Comparison of ENCODE assay signal across 15 cellular contexts in the genomic region with DNA sequence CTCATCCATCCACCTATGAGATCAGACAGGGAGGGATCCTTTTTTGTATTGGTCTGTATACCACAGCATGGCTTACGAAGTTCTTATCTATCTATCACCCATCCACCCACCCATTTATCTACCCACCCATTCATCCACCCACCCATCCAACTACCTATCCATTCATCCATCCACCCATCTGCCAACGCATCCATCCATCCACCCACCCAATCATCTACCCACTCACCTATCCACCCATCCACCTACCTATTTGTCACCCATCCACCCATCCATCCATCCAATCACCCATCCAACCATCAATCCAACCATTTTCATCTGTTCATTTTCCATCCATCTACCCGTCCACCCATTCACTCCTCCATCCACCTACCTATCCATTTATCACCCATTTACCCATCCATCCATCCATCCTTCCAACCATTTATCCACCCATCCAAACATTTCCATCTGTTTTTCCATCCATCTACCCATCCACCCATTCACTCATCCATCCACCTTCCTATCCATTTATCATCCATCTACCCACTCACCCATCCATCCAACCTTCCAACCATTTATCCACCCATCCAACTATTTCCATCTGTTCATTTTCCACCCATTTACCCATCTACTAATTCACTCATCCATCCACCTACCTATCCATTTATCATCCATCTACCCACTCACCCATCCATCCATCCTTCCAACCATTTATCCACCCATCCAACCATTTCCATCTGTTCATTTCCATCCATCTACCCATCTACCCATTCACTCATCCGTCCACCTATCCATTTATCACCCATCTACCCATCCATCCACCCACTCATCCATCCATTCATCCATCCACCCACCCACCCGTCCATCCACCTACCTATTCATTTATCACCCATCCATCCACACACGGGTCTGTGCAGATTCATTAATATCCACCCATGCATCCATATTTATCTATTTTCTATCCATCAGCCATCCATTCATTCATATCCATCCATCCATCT. TPM values are rescaled to one million over a fixed set of nuclear protein-coding genes. Genes with fewer than 3 reads are reported as not detected.
DNase-seq lines count a peak whose midpoint lies in the region; ATAC-seq, FAIRE-seq and TF ChIP-seq lines count a peak whose summit lies in the region.
"Had no signal": no experiment of that assay in that cellular context is flagged by ENCODE, and none has a peak within 500 bp of the region (broad histone marks: within the 10 kb centered on the region; RNA-seq: fewer than 3 reads in every experiment).

No MANE protein-coding gene starts in this region.

- TF ChIP-seq POLR2A in GM12878 (IDR thresholded peaks at IDR 0.05; ENCODE audit: low read depth, low read length) = no peak

- BruUV-seq in GM12878 (replicated peaks; lab: Mats Ljungman, UMichigan) = TSS peak; percentile 91

- TF ChIP-seq CTCF in GM12878 (IDR thresholded peaks at IDR 0.05 in 2 of 3, conservative IDR thresholded peaks at IDR 0.05 in 1 of 3; ENCODE audit: control insufficient read depth in 2 of 3, extremely low read depth in 1 of 3, insufficient read depth in 1 of 3, low read depth in 3 of 3, low read length in 3 of 3) (no peak), osteoblast (IDR thresholded peaks at IDR 0.05; ENCODE audit: extremely low read depth, low read depth, low read length) (no peak)

- intact Hi-C loops in GM12878 (cut with micrococcal nuclease; ENCODE audit: unreplicated experiment) = no loop called here

- no peak overlapping the region for H3K9ac ChIP-seq in GM12878 (ENCODE audit: control insufficient read depth, insufficient read depth, low read length)

- CTCF ChIA-PET in GM12878 (lab: Yijun Ruan, JAX) = no interaction called here

- POLR2A ChIA-PET in GM12878 (lab: Charles Lee) = no interaction called here

- H3K27ac ChIP-seq in GM12878 (ENCODE audit: control insufficient read depth, insufficient read depth) (no peak overlapping the region), osteoblast (ENCODE audit: low read depth, low read length) (no peak overlapping the region)

- no peaks in the 10 kb centered on the region for H3K9me3 ChIP-seq in GM12878 (replicated peaks; ENCODE audit: control insufficient read depth, insufficient read depth, low read length)
- no peaks in the 10 kb centered on the region for H3K9me3 ChIP-seq in osteoblast (ENCODE audit: low read depth, low read length)

- no peaks in the 10 kb centered on the region for H3K79me2 ChIP-seq in GM12878 (ENCODE audit: control insufficient read depth, insufficient read depth, low read length)
- no peaks in the 10 kb centered on the region for H3K79me2 ChIP-seq in osteoblast (ENCODE audit: insufficient read depth, low read length)

- H2AFZ ChIP-seq in GM12878 (ENCODE audit: control insufficient read depth, low read depth, low read length) (no peak overlapping the region), osteoblast (ENCODE audit: low read length) (no peak overlapping the region)

- TF ChIP-seq RAD21 in GM12878 (IDR thresholded peaks at IDR 0.05; ENCODE audit: insufficient read depth, low read depth, low read length) = no peak

- H3K36me3 ChIP-seq in GM12878 (ENCODE audit: control insufficient read depth in 2 of 2, insufficient read depth in 2 of 2, low read length in 1 of 2) = no peaks in the 10 kb centered on the region; a peak in 3 of 4 replicates
- H3K36me3 ChIP-seq in osteoblast (ENCODE audit: insufficient read depth, low read length) = peaks cover 11% of the 10 kb centered on the region

- TF ChIP-seq EP300 in GM12878 (IDR thresholded peaks at IDR 0.05; ENCODE audit: borderline replicate concordance in 1 of 2, control insufficient read depth in 1 of 2, low read depth in 2 of 2, low read length in 2 of 2) = no peak

- H3K4me2 ChIP-seq in GM12878 (ENCODE audit: control insufficient read depth, insufficient read depth) (no peak overlapping the region), osteoblast (ENCODE audit: insufficient read depth, low read length) (no peak overlapping the region)

- H3K27me3 ChIP-seq in GM12878 (replicated peaks in 1 of 2; ENCODE audit: control insufficient read depth in 2 of 2, insufficient read depth in 2 of 2, low read length in 1 of 2) = no peaks in the 10 kb centered on the region
- no peaks in the 10 kb centered on the region for H3K27me3 ChIP-seq in osteoblast (ENCODE audit: insufficient read depth, low read length)

- in situ Hi-C loops in GM12878 (cut with MboI) = no loop called here

- FAIRE-seq in HTR-8/SVneo (lab: Jason Lieb, UNC) = peak; percentile 28
- no peak for FAIRE-seq in GM12878 (lab: Jason Lieb, UNC)
- FAIRE-seq: GM12891 had no signal

- ATAC-seq in GM12878 (no peak), GM18498 (IDR thresholded peaks at IDR 0.05; ENCODE audit: unreplicated experiment) (no peak)

- RAD21 ChIA-PET in GM12878 (lab: Charles Lee; ENCODE audit: unreplicated experiment) = no interaction called here

- H3K4me1 ChIP-seq in GM12878 (ENCODE audit: control insufficient read depth, insufficient read depth, low read length) = no peaks in the 10 kb centered on the region; the same call in none of the 2 replicates
- H3K4me1 ChIP-seq in osteoblast (ENCODE audit: insufficient read depth, low read length) = no peaks in the 10 kb centered on the region

- H4K20me1 ChIP-seq in GM12878 (ENCODE audit: control insufficient read depth, insufficient read depth) = no peaks in the 10 kb centered on the region
- H4K20me1 ChIP-seq in osteoblast (ENCODE audit: insufficient read depth, low read length) = no peaks in the 10 kb centered on the region

- DNase-seq in HTR-8/SVneo (ENCODE audit: insufficient read length, low spot score) (no peak), GM12878 (ENCODE audit: low read depth, low spot score) (no peak), osteoblast (ENCODE audit: insufficient read length, low spot score, missing footprints) (peak; percentile 62), middle frontal gyrus (ENCODE audit: extremely low spot score, low spot score) (no peak)
- DNase-seq: ACHN; C1 segment of cervical spinal cord; CD4-positive, alpha-beta T cell; DMS79; HCEC 1CT; KG1 had no signal

- SMC1A ChIA-PET in GM12878 (lab: Charles Lee; ENCODE audit: uncharacterized antibody, unreplicated experiment) = no interaction called here

- H3K4me3 ChIP-seq in GM12878 (no peak overlapping the region), osteoblast (ENCODE audit: insufficient read depth, low read length) (no peak overlapping the region)

- WGBS in GM12878 (ENCODE audit: insufficient coverage, insufficient replicate concordance, low lambda C conversion rate, missing lambda C conversion rate) = 90% methylated on average over 6 of the region's 6 CpGs

RNA-seq across cellular contexts. Expression of a gene that starts 13.3 kb away (rescaled TPM):
- not detected in 2 replicates for total RNA-seq in GM12878 (2013; cell fraction: nucleolus; rRNA removed)
- total RNA-seq in GM12878 (2014; rRNA removed) = not detected in 2 replicates
- not detected in 2 replicates for total RNA-seq in GM12878 (2014; rRNA removed; fragmentation: Illumina TruSeq; extraction: Trizol)
- 0.18 TPM in 1 of 2 replicates, not detected in the other for total RNA-seq in GM12878 (2021)
- polyA plus RNA-seq in GM12878 (2011; ENCODE audit: low read depth) = not detected
- not detected in 2 replicates for polyA plus RNA-seq in GM12878 (2011; rRNA removed)
- not detected in 2 replicates for polyA plus RNA-seq in GM12878 (2011; cell fraction: cytosol; rRNA removed)
- not detected in 2 replicates for polyA plus RNA-seq in GM12878 (2011; cell fraction: nucleus; rRNA removed)
- 0.07 and 0.12 TPM in 2 replicates for polyA plus RNA-seq in GM12878 (2012)
- polyA plus RNA-seq in GM12878 (2014; fragmentation: Illumina TruSeq; extraction: Trizol) = not detected in 2 replicates
- polyA plus RNA-seq in GM12878 (2014; fragmentation: Nextera tagmentation; extraction: Ambion mirVana) = not detected
- not detected in 2 replicates for polyA plus RNA-seq in GM12878 (2014; rRNA removed)
- polyA plus RNA-seq in GM12878 (2016; fragmentation: Nextera tagmentation; extraction: Ambion mirVana) = not detected
- polyA minus RNA-seq in GM12878 (2011; rRNA and poly(A)+ RNA removed) = not detected in 2 replicates
- not detected in 2 replicates for polyA minus RNA-seq in GM12878 (2011; cell fraction: cytosol; rRNA and poly(A)+ RNA removed)
- not detected in 2 replicates for polyA minus RNA-seq in GM12878 (2011; cell fraction: nucleus; rRNA and poly(A)+ RNA removed)
- under 0.01 TPM in 1 of 2 replicates, not detected in the other for total RNA-seq in osteoblast
- total RNA-seq: A172; B cell; CD4-positive, alpha-beta T cell; H4 had no signal

RNA-seq across cellular contexts. Expression of a gene that starts 31.8 kb away (rescaled TPM):
- not detected in 2 replicates for total RNA-seq in GM12878 (2013; cell fraction: nucleolus; rRNA removed)
- 1.2 and 1.6 TPM in 2 replicates for total RNA-seq in GM12878 (2014; rRNA removed)
- 0.27 and 1.2 TPM in 2 replicates for total RNA-seq in GM12878 (2014; rRNA removed; fragmentation: Illumina TruSeq; extraction: Trizol)
- 1.3 and 1.5 TPM in 2 replicates for total RNA-seq in GM12878 (2021)
- polyA plus RNA-seq in GM12878 (2011; ENCODE audit: low read depth) = 0.37 TPM
- polyA plus RNA-seq in GM12878 (2011; rRNA removed) = 0.65 and 1.7 TPM in 2 replicates
- polyA plus RNA-seq in GM12878 (2011; cell fraction: cytosol; rRNA removed) = 3.4 and 5.9 TPM in 2 replicates
- 1.5 and 2.4 TPM in 2 replicates for polyA plus RNA-seq in GM12878 (2011; cell fraction: nucleus; rRNA removed)
- polyA plus RNA-seq in GM12878 (2012) = 0.68 and 0.91 TPM in 2 replicates
- polyA plus RNA-seq in GM12878 (2014; fragmentation: Illumina TruSeq; extraction: Trizol) = 0.25 TPM in 1 of 2 replicates, not detected in the other
- polyA plus RNA-seq in GM12878 (2014; fragmentation: Nextera tagmentation; extraction: Ambion mirVana) = under 1 TPM; 0.18 to 0.49 TPM
- polyA plus RNA-seq in GM12878 (2014; rRNA removed) = 0.72 and 1.2 TPM in 2 replicates
- polyA plus RNA-seq in GM12878 (2016; fragmentation: Nextera tagmentation; extraction: Ambion mirVana) = 1 to 10 TPM; 4.1 to 4.4 TPM
- 0.59 and 1.4 TPM in 2 replicates for polyA minus RNA-seq in GM12878 (2011; rRNA and poly(A)+ RNA removed)
- polyA minus RNA-seq in GM12878 (2011; cell fraction: cytosol; rRNA and poly(A)+ RNA removed) = 1.5 and 2.1 TPM in 2 replicates
- polyA minus RNA-seq in GM12878 (2011; cell fraction: nucleus; rRNA and poly(A)+ RNA removed) = 1.6 and 1.9 TPM in 2 replicates
- 6.5 TPM in 2 replicates for total RNA-seq in osteoblast

RNA-seq across cellular contexts. Expression of a gene that starts 32.0 kb away (rescaled TPM):
- total RNA-seq in GM12878 (2013; cell fraction: nucleolus; rRNA removed) = 17.2 and 18.3 TPM in 2 replicates
- total RNA-seq in GM12878 (2014; rRNA removed) (3.3 and 4.8 TPM in 2 replicates), GM12878 (2014; rRNA removed; fragmentation: Illumina TruSeq; extraction: Trizol) (1.1 and 1.4 TPM in 2 replicates), GM12878 (2021) (16.6 and 16.8 TPM in 2 replicates), osteoblast (64.8 and 69.1 TPM in 2 replicates)
- polyA plus RNA-seq in GM12878 (2011; ENCODE audit: low read depth) = 5.3 TPM
- polyA plus RNA-seq in GM12878 (2011; rRNA removed) (2.4 and 5.0 TPM in 2 replicates), GM12878 (2014; fragmentation: Illumina TruSeq; extraction: Trizol) (9.2 and 9.6 TPM in 2 replicates), GM12878 (2014; fragmentation: Nextera tagmentation; extraction: Ambion mirVana) (1 to 10 TPM; 1.6 to 2.3 TPM), GM12878 (2014; rRNA removed) (6.9 and 7.8 TPM in 2 replicates), GM12878 (2016; fragmentation: Nextera tagmentation; extraction: Ambion mirVana) (10 to 100 TPM in 1 of 2 experiments, 1 to 10 TPM in 1; 9.3 to 14.9 TPM)
- 7.0 and 8.4 TPM in 2 replicates for polyA plus RNA-seq in GM12878 (2011; cell fraction: cytosol; rRNA removed)
- polyA plus RNA-seq in GM12878 (2011; cell fraction: nucleus; rRNA removed) = 6.0 and 9.9 TPM in 2 replicates
- polyA plus RNA-seq in GM12878 (2012) = 6.8 and 7.4 TPM in 2 replicates
- polyA minus RNA-seq in GM12878 (2011; rRNA and poly(A)+ RNA removed) = 6.9 and 8.5 TPM in 2 replicates
- polyA minus RNA-seq in GM12878 (2011; cell fraction: cytosol; rRNA and poly(A)+ RNA removed) = 6.9 and 9.3 TPM in 2 replicates
- polyA minus RNA-seq in GM12878 (2011; cell fraction: nucleus; rRNA and poly(A)+ RNA removed) = 2.8 and 5.1 TPM in 2 replicates

RNA-seq across cellular contexts. Expression of a gene that starts 55.4 kb away (rescaled TPM):
- 39.5 and 55.8 TPM in 2 replicates for total RNA-seq in GM12878 (2013; cell fraction: nucleolus; rRNA removed)
- total RNA-seq in GM12878 (2014; rRNA removed) = 4.7 and 7.0 TPM in 2 replicates
- total RNA-seq in GM12878 (2014; rRNA removed; fragmentation: Illumina TruSeq; extraction: Trizol) = 4.0 and 4.3 TPM in 2 replicates
- 6.9 and 9.5 TPM in 2 replicates for total RNA-seq in GM12878 (2021)
- 2.5 TPM for polyA plus RNA-seq in GM12878 (2011; ENCODE audit: low read depth)
- 6.5 and 12.3 TPM in 2 replicates for polyA plus RNA-seq in GM12878 (2011; rRNA removed)
- 18.4 and 21.2 TPM in 2 replicates for polyA plus RNA-seq in GM12878 (2011; cell fraction: cytosol; rRNA removed)
- polyA plus RNA-seq in GM12878 (2011; cell fraction: nucleus; rRNA removed) = 30.6 and 34.0 TPM in 2 replicates
- polyA plus RNA-seq in GM12878 (2012) = 5.1 and 6.7 TPM in 2 replicates
- 4.3 and 4.9 TPM in 2 replicates for polyA plus RNA-seq in GM12878 (2014; fragmentation: Illumina TruSeq; extraction: Trizol)
- under 1 TPM; 0.18 to 0.20 TPM for polyA plus RNA-seq in GM12878 (2014; fragmentation: Nextera tagmentation; extraction: Ambion mirVana)
- polyA plus RNA-seq in GM12878 (2014; rRNA removed) = 7.8 and 8.4 TPM in 2 replicates
- polyA plus RNA-seq in GM12878 (2016; fragmentation: Nextera tagmentation; extraction: Ambion mirVana) = 1 to 10 TPM; 6.5 to 8.7 TPM
- polyA minus RNA-seq in GM12878 (2011; rRNA and poly(A)+ RNA removed) = 15.9 and 28.0 TPM in 2 replicates
- polyA minus RNA-seq in GM12878 (2011; cell fraction: cytosol; rRNA and poly(A)+ RNA removed) = 4.3 and 6.4 TPM in 2 replicates
- polyA minus RNA-seq in GM12878 (2011; cell fraction: nucleus; rRNA and poly(A)+ RNA removed) = 11.2 and 20.4 TPM in 2 replicates
- total RNA-seq in osteoblast = 16.5 and 19.5 TPM in 2 replicates
